Comparison of ENCODE assay signal across 13 cellular contexts in the genomic region with DNA sequence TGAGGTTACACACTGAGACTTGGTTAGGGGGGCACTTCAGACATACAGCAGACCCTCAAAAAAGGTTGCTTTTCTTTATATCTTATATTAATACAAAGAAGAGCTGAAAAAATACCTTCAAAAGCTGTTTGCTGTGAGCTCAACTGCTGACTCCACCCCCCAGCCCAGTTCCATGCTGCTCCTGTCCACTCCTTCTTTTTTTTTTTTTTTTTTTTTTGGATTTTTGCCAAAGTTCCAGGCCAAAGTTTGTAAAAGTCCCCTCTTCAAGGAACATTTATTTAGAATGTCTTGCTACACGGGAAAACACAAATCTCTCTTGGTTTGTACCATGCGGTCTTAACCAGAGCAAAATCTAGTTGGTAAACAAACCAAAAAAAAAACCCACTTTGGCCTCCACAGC.
DNase-seq lines count a peak whose midpoint lies in the region; ATAC-seq and TF ChIP-seq lines count a peak whose summit lies in the region.
"Had no signal": no experiment of that assay in that cellular context is flagged by ENCODE, and none has a peak within 500 bp of the region (broad histone marks: within the 10 kb centered on the region; RNA-seq: fewer than 3 reads in every experiment).

No MANE protein-coding gene starts in this region.

- 67% methylated on average over 1 of the region's 2 CpGs for WGBS in mesenchymal stem cell
- 53 to 67% methylated on average over 2 of the region's 2 CpGs for WGBS in lower leg skin, 2 donors

- no peaks in the 10 kb centered on the region for H3K36me3 ChIP-seq in mesenchymal stem cell (ENCODE audit: control insufficient read depth in 1 of 2, insufficient read depth in 2 of 2, low read depth in 1 of 2, low read length in 2 of 2)

- H2AFZ ChIP-seq in mesenchymal stem cell (ENCODE audit: low read depth, low read length): no peak overlapping the region

- DNase-seq in AG20443 (ENCODE audit: low spot score) (peak; percentile 54), LHCN-M2 (ENCODE audit: low read depth) (peak; percentile 12), epithelial cell of esophagus (ENCODE audit: low read depth) (peak; percentile 21), mesenchymal stem cell (peak; percentile 64), lower leg skin (ENCODE audit: low spot score in 2 of 2) (no peak), H4 (ENCODE audit: low spot score) (no peak)
- DNase-seq in activated T-cell treated with anti-CD3 and anti-CD28 coated beads, Interleukin-2, amount 50 U/mL, for 1 hour: no peak
- DNase-seq: activated CD8-positive, alpha-beta memory T cell treated with anti-CD3 and anti-CD28 coated beads for 24 hours; NCI-H1092; NCI-H774; stimulated activated CD4-positive, alpha-beta T cell treated with anti-CD3 and anti-CD28 coated beads, Interleukin-4, amount 100 ng/mL, for 1 hour had no signal

- H3K4me3 ChIP-seq in epithelial cell of esophagus (ENCODE audit: low read length) (no peak overlapping the region), mesenchymal stem cell (ENCODE audit: insufficient read depth in 1 of 2, low read depth in 1 of 2, low read length in 2 of 2) (no peak overlapping the region), lower leg skin (ENCODE audit: low read depth, poor library complexity, severe bottlenecking) (no peak overlapping the region)

- no peak overlapping the region for H3K9ac ChIP-seq in mesenchymal stem cell (ENCODE audit: low read length)

- no peak overlapping the region for H2BK15ac ChIP-seq in mesenchymal stem cell (ENCODE audit: low read depth, poor library complexity, severe bottlenecking)

- H3K14ac ChIP-seq in mesenchymal stem cell (ENCODE audit: low read length in 2 of 2): no peak overlapping the region

- intact Hi-C loops in lower leg skin (cut with DNase I; ENCODE audit: low total_unique reads): no loop called here

- TF ChIP-seq CTCF in epithelial cell of esophagus (IDR thresholded peaks at IDR 0.05; ENCODE audit: insufficient read depth, low read depth, low read length, missing control alignments) (no peak), lower leg skin (IDR thresholded peaks at IDR 0.05) (no peak)

- no peaks in the 10 kb centered on the region for H3K79me1 ChIP-seq in mesenchymal stem cell (replicated peaks; ENCODE audit: low read length, poor library complexity, severe bottlenecking)

- H3K4me1 ChIP-seq in mesenchymal stem cell (ENCODE audit: control insufficient read depth, insufficient read depth, low read depth, low read length): no peaks in the 10 kb centered on the region

- no peak overlapping the region for H3K4ac ChIP-seq in mesenchymal stem cell (ENCODE audit: low read depth in 1 of 2, low read length in 2 of 2)

- no peak for TF ChIP-seq POLR2A in lower leg skin (IDR thresholded peaks at IDR 0.05)

- H3K4me2 ChIP-seq in mesenchymal stem cell (ENCODE audit: low read length, poor library complexity, severe bottlenecking): no peak overlapping the region

- H4K91ac ChIP-seq in mesenchymal stem cell (ENCODE audit: low read length): no peak overlapping the region

- no peak overlapping the region for H3K18ac ChIP-seq in mesenchymal stem cell (ENCODE audit: low read depth in 1 of 2, low read length in 2 of 2)

- H3K27me3 ChIP-seq in mesenchymal stem cell (ENCODE audit: control insufficient read depth in 1 of 2, insufficient read depth in 1 of 2, low read length in 2 of 2): no peaks in the 10 kb centered on the region

- ATAC-seq in HG02973 (IDR thresholded peaks at IDR 0.05; ENCODE audit: unreplicated experiment): no peak
- ATAC-seq: stimulated activated memory B cell treated with anti-CD40 and anti-IgM and Interleukin-4, amounts not matched to agents 10 μg/mL and 1 μg/mL and 100 μg/mL, for 72 hours had no signal

- no peak overlapping the region for H2BK120ac ChIP-seq in mesenchymal stem cell (ENCODE audit: low read depth, low read length)

- H3K27ac ChIP-seq in mesenchymal stem cell (ENCODE audit: low read length, poor library complexity, severe bottlenecking): no peak overlapping the region

- no peak overlapping the region for H4K8ac ChIP-seq in mesenchymal stem cell (ENCODE audit: low read length)

- H2BK5ac ChIP-seq in mesenchymal stem cell (ENCODE audit: low read depth, low read length, poor library complexity, severe bottlenecking): no peak overlapping the region

- no peak overlapping the region for H2AK5ac ChIP-seq in mesenchymal stem cell (ENCODE audit: low read length, severe bottlenecking)

- H3K23ac ChIP-seq in mesenchymal stem cell (ENCODE audit: low read length in 2 of 2): no peak overlapping the region

- no peak overlapping the region for H2BK12ac ChIP-seq in mesenchymal stem cell (ENCODE audit: low read length in 2 of 2)

- no peaks in the 10 kb centered on the region for H3K9me3 ChIP-seq in mesenchymal stem cell (ENCODE audit: control insufficient read depth, low read length)

Comparison
In these comparisons a context has a peak if more than half of its experiments do, and no peak if none do; other contexts are left out.
1. DNase-seq: peak in AG20443 (single experiment), LHCN-M2 (single experiment), epithelial cell of esophagus (single experiment) and mesenchymal stem cell (single experiment); none in activated T-cell treated with anti-CD3 and anti-CD28 coated beads, Interleukin-2, amount 50 U/mL, for 1 hour (single experiment), lower leg skin (0 of 2) and H4 (single experiment).